ENCODE assay signal across 1 cellular context in the genomic region with DNA sequence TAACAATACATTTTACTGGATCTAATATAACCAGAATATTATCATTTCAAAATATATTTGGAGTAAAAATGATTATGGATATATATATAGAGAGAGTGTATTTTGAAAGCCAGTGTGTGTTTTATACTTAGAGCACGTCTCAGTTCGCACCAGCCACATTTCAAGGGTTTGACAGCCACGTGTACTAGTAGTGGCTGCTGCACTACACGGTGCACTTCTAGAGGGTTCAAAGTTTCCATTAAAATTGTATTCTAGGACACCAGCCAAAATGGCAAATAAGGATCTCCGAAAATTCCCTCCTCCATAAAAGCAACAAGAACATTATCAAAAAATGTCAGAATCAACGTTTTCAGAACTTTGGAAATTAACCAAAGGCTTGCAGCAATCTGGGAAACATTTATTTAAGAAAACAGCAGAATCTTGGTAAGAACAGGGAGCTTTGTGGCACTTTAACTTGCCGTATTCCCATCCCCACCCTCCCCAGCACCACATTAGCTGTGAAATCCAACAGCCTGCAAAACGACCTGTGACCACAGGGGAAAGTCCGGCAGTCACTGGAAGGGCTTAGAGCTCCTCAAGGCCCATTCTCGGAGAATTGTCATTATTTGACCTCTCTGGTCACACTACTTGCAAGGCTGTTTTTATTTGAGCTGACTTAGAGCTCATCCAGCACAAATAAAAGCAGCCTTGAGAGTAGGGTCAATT.
TF ChIP-seq lines count a peak whose summit lies in the region.

No MANE protein-coding gene starts in this region.

TF ChIP-seq in HepG2, 621 proteins besides CTCF, POLR2A, EP300 and RAD21:
- TF ChIP-seq NRL (CRISPR knock-in tag; IDR thresholded peaks at IDR 0.05; ENCODE audit: borderline replicate concordance) = no peak
- TF ChIP-seq EHMT2 (IDR thresholded peaks at IDR 0.05; ENCODE audit: borderline replicate concordance, low read depth, low read length) = no peak
- no peak for TF ChIP-seq SUZ12 (IDR thresholded peaks at IDR 0.05; ENCODE audit: low read depth, low read length)
- no peak for TF ChIP-seq NCOA2 (CRISPR knock-in tag; IDR thresholded peaks at IDR 0.05)
- TF ChIP-seq GFI1 (CRISPR knock-in tag; IDR thresholded peaks at IDR 0.05; ENCODE audit: borderline replicate concordance) = no peak
- TF ChIP-seq, protein P1, sequence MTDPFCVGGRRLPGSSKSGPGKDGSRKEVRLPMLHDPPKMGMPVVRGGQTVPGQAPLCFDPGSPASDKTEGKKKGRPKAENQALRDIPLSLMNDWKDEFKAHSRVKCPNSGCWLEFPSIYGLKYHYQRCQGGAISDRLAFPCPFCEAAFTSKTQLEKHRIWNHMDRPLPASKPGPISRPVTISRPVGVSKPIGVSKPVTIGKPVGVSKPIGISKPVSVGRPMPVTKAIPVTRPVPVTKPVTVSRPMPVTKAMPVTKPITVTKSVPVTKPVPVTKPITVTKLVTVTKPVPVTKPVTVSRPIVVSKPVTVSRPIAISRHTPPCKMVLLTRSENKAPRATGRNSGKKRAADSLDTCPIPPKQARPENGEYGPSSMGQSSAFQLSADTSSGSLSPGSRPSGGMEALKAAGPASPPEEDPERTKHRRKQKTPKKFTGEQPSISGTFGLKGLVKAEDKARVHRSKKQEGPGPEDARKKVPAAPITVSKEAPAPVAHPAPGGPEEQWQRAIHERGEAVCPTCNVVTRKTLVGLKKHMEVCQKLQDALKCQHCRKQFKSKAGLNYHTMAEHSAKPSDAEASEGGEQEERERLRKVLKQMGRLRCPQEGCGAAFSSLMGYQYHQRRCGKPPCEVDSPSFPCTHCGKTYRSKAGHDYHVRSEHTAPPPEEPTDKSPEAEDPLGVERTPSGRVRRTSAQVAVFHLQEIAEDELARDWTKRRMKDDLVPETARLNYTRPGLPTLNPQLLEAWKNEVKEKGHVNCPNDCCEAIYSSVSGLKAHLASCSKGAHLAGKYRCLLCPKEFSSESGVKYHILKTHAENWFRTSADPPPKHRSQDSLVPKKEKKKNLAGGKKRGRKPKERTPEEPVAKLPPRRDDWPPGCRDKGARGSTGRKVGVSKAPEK (CRISPR knock-in tag; IDR thresholded peaks at IDR 0.05; ENCODE audit: borderline replicate concordance) = no peak
- TF ChIP-seq MEIS1 (CRISPR knock-in tag; IDR thresholded peaks at IDR 0.05; ENCODE audit: borderline replicate concordance) = no peak
- no peak for TF ChIP-seq ZC3H4 (CRISPR knock-in tag; IDR thresholded peaks at IDR 0.05; ENCODE audit: borderline replicate concordance)
- TF ChIP-seq NR3C1 (CRISPR knock-in tag; IDR thresholded peaks at IDR 0.05) = no peak
- no peak for TF ChIP-seq ZNF10 (CRISPR knock-in tag; IDR thresholded peaks at IDR 0.05; ENCODE audit: borderline replicate concordance, low read depth)
- TF ChIP-seq ZNF354B (CRISPR knock-in tag; IDR thresholded peaks at IDR 0.05) = no peak
- TF ChIP-seq KDM6A (CRISPR knock-in tag; IDR thresholded peaks at IDR 0.05; ENCODE audit: low read depth) = no peak
